In genomic region chr10:15461353-15462108, GRCh38 we compare ENCODE assay signal across 10 cellular contexts.
DNase-seq lines count a peak whose midpoint lies in the region; ATAC-seq and TF ChIP-seq lines count a peak whose summit lies in the region.
"Had no signal": no experiment of that assay in that cellular context is flagged by ENCODE, and none has a peak within 500 bp of the region (broad histone marks: within the 10 kb centered on the region; RNA-seq: fewer than 3 reads in every experiment).

No MANE protein-coding gene starts in this region.

- H3K27me3 ChIP-seq in BJ (ENCODE audit: control insufficient read depth, insufficient read depth, low read length) (no peaks in the 10 kb centered on the region), lung (ENCODE audit: control insufficient read depth, insufficient read depth) (no peaks in the 10 kb centered on the region)
- H3K27me3 ChIP-seq: gastrocnemius medialis had no signal

- peak overlapping the region; percentile 50 to 82 for H3K27ac ChIP-seq in coronary artery
- H3K27ac ChIP-seq in lung (ENCODE audit: low read depth in 1 of 2, low read length in 1 of 2), result peak overlapping the region in 1 of 2 donors; percentile 1
- H3K27ac ChIP-seq: gastrocnemius medialis had no signal

- H3K36me3 ChIP-seq in BJ (ENCODE audit: control insufficient read depth, insufficient read depth, low read length) (no peaks in the 10 kb centered on the region), lung (ENCODE audit: control insufficient read depth in 2 of 2, insufficient read depth in 2 of 2, low read length in 2 of 2) (no peaks in the 10 kb centered on the region)
- H3K36me3 ChIP-seq: gastrocnemius medialis had no signal

- H3K4me3 Mint-ChIP-seq in activated CD8-positive, alpha-beta T cell treated with anti-CD3 and anti-CD28 coated beads, Interleukin-2, amount 10 ng/mL, durations not matched to agents 7 days and 5 days, result no peak overlapping the region

- no peaks in the 10 kb centered on the region for H3K27me3 Mint-ChIP-seq in activated CD8-positive, alpha-beta T cell treated with anti-CD3 and anti-CD28 coated beads, Interleukin-2, amount 10 ng/mL, durations not matched to agents 7 days and 5 days (ENCODE audit: low read depth)

- no peak overlapping the region for H3K27ac Mint-ChIP-seq in activated CD8-positive, alpha-beta T cell treated with anti-CD3 and anti-CD28 coated beads, Interleukin-2, amount 10 ng/mL, durations not matched to agents 7 days and 5 days

- H3K4me1 Mint-ChIP-seq in activated CD8-positive, alpha-beta T cell treated with anti-CD3 and anti-CD28 coated beads, Interleukin-2, amount 10 ng/mL, durations not matched to agents 7 days and 5 days (ENCODE audit: low read depth), result no peaks in the 10 kb centered on the region

- WGBS in lung, 2 donors, result 47 to 51% methylated on average over 9 of the region's 9 CpGs

- peaks cover 3 to 11% of the 10 kb centered on the region in 2 donors for H3K9me3 ChIP-seq in lung (ENCODE audit: control insufficient read depth in 2 of 2, insufficient read depth in 1 of 2, low read length in 1 of 2)
- H3K9me3 ChIP-seq: gastrocnemius medialis had no signal

- H3K4me1 ChIP-seq in lung (ENCODE audit: control insufficient read depth in 2 of 2, insufficient read depth in 2 of 2, low read length in 2 of 2), result no peaks in the 10 kb centered on the region
- H3K4me1 ChIP-seq: gastrocnemius medialis had no signal

- CTCF ChIA-PET in BJ (lab: Yijun Ruan, JAX), result interaction anchor here (0.6 to 4.1 kb wide), 34 partner anchors 8 to 361 kb away, joined by 3 to 29 read pairs (median 4); partner anchors contain the start of gene ITGA8
- CTCF ChIA-PET in activated CD8-positive, alpha-beta T cell treated with anti-CD3 and anti-CD28 coated beads, Interleukin-2, amount 10 ng/mL, durations not matched to agents 7 days and 5 days (lab: Charles Lee), result no interaction called here

- ATAC-seq in lung (ENCODE audit: insufficient read depth, low FRiP score) (no peak), GM18520 (IDR thresholded peaks at IDR 0.05; ENCODE audit: unreplicated experiment) (no peak), HG03045 (IDR thresholded peaks at IDR 0.05; ENCODE audit: unreplicated experiment) (no peak)
- no peak for ATAC-seq in activated CD8-positive, alpha-beta T cell treated with anti-CD3 and anti-CD28 coated beads, Interleukin-2, amount 10 ng/mL, durations not matched to agents 7 days and 5 days
- ATAC-seq: gastrocnemius medialis had no signal

- DNase-seq in BJ (ENCODE audit: low read depth) (peak; percentile 84), coronary artery (ENCODE audit: low spot score) (no peak), lung (ENCODE audit: low spot score) (no peak)
- no peak for DNase-seq in stimulated activated CD8-positive, alpha-beta memory T cell treated with anti-CD3 and anti-CD28 coated beads, Interleukin-4, amount 100 ng/mL, for 48 hours
- DNase-seq in activated CD8-positive, alpha-beta T cell treated with anti-CD3 and anti-CD28 coated beads, Interleukin-2, amount 10 ng/mL, durations not matched to agents 7 days and 5 days, result no peak
- DNase-seq: NCI-H2171 treated with DMSO at 0.1 percent for 48 hours had no signal

- H3K4me3 ChIP-seq in BJ (ENCODE audit: low read depth, low read length) (no peak overlapping the region), coronary artery (no peak overlapping the region), lung (no peak overlapping the region)
- H3K4me3 ChIP-seq: gastrocnemius medialis had no signal

- no peaks in the 10 kb centered on the region for H3K36me3 Mint-ChIP-seq in activated CD8-positive, alpha-beta T cell treated with anti-CD3 and anti-CD28 coated beads, Interleukin-2, amount 10 ng/mL, durations not matched to agents 7 days and 5 days (ENCODE audit: low read depth)

- TF ChIP-seq CTCF in BJ (IDR thresholded peaks at IDR 0.05; ENCODE audit: insufficient read depth, low read depth, low read length) (peak; percentile 59), LNCAP (IDR thresholded peaks at IDR 0.05) (peak; percentile 51), coronary artery (IDR thresholded peaks at IDR 0.05) (no peak), lung (IDR thresholded peaks at IDR 0.05; ENCODE audit: control extremely low read depth, extremely low read depth) (peak; percentile 2)

- POLR2A ChIA-PET in BJ (lab: Charles Lee), result interaction anchor here (0.6 to 0.7 kb wide), 2 partner anchors 186 to 258 kb away, joined by 3 to 24 read pairs; no protein-coding TSS in a partner anchor
- POLR2A ChIA-PET in activated CD8-positive, alpha-beta T cell treated with anti-CD3 and anti-CD28 coated beads, Interleukin-2, amount 10 ng/mL, durations not matched to agents 7 days and 5 days (lab: Charles Lee), result no interaction called here

- no peaks in the 10 kb centered on the region for H3K9me3 Mint-ChIP-seq in activated CD8-positive, alpha-beta T cell treated with anti-CD3 and anti-CD28 coated beads, Interleukin-2, amount 10 ng/mL, durations not matched to agents 7 days and 5 days (ENCODE audit: insufficient read depth)
